Comparison of ENCODE assay signal across 1 cellular context in the genomic region with DNA sequence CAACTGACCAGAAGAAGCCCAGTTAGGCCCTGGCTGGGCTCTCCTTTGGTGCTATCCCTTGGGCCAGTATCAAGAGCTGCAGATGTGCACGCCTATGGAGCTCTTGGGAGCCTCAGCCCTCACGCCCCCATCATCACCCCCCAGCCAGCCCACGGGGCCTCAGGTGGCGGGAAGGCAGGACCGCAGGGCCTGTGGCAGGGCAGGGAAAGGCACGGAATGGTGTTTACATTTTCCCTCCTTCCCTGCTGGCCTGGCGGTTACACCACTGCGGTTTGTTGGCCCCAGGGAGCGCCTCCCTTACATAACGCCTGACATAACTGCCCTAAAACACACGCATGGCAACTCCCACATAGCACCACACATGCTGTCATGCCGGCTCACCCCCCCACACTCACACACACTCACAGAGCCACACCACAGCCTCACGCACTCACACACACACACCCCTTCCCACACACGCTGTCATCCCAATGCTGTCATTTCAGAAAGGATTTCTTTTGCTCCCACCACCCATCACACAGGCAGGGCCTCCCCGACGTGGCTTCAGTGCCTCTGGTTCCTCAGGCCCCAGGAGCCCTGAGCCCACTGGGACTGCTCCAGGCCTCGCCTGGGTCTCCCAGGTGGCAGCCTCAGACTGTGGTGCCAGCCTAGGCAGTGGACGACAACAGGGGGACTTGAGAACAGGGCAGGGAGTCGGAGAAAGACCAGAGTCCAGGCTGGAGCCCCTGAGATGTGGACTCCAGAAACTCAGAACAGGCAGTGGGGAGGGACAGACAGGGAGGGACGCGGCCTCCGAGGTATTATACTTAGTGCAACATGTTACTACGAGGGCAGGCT.
TF ChIP-seq lines count a peak whose summit lies in the region.

No MANE protein-coding gene starts in this region.

TF ChIP-seq in HepG2, 621 proteins besides CTCF, POLR2A, EP300 and RAD21 (continued from another document and continues in another):
- TF ChIP-seq, protein P1, sequence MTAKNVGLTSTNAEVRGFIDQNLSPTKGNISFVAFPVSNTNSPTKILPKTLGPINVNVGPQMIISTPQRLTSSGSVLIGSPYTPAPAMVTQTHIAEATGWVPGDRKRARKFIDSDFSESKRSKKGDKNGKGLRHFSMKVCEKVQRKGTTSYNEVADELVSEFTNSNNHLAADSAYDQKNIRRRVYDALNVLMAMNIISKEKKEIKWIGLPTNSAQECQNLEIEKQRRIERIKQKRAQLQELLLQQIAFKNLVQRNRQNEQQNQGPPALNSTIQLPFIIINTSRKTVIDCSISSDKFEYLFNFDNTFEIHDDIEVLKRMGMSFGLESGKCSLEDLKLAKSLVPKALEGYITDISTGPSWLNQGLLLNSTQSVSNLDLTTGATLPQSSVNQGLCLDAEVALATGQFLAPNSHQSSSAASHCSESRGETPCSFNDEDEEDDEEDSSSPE (CRISPR knock-in tag; IDR thresholded peaks at IDR 0.05), result peak; percentile 92
- TF ChIP-seq ZNF777 (CRISPR knock-in tag; IDR thresholded peaks at IDR 0.05), result peak; percentile 64
- TF ChIP-seq ZNF546 (CRISPR knock-in tag; conservative IDR thresholded peaks at IDR 0.05), result peak; percentile 87; the same call in 1 of the 2 replicates
- TF ChIP-seq, protein P2, sequence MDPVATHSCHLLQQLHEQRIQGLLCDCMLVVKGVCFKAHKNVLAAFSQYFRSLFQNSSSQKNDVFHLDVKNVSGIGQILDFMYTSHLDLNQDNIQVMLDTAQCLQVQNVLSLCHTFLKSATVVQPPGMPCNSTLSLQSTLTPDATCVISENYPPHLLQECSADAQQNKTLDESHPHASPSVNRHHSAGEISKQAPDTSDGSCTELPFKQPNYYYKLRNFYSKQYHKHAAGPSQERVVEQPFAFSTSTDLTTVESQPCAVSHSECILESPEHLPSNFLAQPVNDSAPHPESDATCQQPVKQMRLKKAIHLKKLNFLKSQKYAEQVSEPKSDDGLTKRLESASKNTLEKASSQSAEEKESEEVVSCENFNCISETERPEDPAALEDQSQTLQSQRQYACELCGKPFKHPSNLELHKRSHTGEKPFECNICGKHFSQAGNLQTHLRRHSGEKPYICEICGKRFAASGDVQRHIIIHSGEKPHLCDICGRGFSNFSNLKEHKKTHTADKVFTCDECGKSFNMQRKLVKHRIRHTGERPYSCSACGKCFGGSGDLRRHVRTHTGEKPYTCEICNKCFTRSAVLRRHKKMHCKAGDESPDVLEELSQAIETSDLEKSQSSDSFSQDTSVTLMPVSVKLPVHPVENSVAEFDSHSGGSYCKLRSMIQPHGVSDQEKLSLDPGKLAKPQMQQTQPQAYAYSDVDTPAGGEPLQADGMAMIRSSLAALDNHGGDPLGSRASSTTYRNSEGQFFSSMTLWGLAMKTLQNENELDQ (CRISPR knock-in tag; IDR thresholded peaks at IDR 0.05; ENCODE audit: borderline replicate concordance), result no peak
- TF ChIP-seq ATF2 (CRISPR knock-in tag; IDR thresholded peaks at IDR 0.05), result peak; percentile 76; the same call in 1 of the 2 replicates
- TF ChIP-seq GZF1 (CRISPR knock-in tag; IDR thresholded peaks at IDR 0.05), result peak; percentile 74; the same call in 1 of the 2 replicates
- peak; percentile 93 for TF ChIP-seq EED (CRISPR knock-in tag; IDR thresholded peaks at IDR 0.05)
- TF ChIP-seq ZNF83 (CRISPR knock-in tag; IDR thresholded peaks at IDR 0.05; ENCODE audit: borderline replicate concordance), result 0 out of 2 replicates have a peak, but pooled peaks have one; percentile 21
- TF ChIP-seq ZFP90 (CRISPR knock-in tag; IDR thresholded peaks at IDR 0.05; ENCODE audit: borderline replicate concordance), result peak; percentile 96
- peak; percentile 96 for TF ChIP-seq ZNF749 (CRISPR knock-in tag; IDR thresholded peaks at IDR 0.05; ENCODE audit: borderline replicate concordance)
- no peak for TF ChIP-seq ZNF3 (CRISPR knock-in tag; IDR thresholded peaks at IDR 0.05)
- peak; percentile 43; the same call in 1 of the 2 replicates for TF ChIP-seq ZNF678 (CRISPR knock-in tag; IDR thresholded peaks at IDR 0.05)
- TF ChIP-seq, protein P3, sequence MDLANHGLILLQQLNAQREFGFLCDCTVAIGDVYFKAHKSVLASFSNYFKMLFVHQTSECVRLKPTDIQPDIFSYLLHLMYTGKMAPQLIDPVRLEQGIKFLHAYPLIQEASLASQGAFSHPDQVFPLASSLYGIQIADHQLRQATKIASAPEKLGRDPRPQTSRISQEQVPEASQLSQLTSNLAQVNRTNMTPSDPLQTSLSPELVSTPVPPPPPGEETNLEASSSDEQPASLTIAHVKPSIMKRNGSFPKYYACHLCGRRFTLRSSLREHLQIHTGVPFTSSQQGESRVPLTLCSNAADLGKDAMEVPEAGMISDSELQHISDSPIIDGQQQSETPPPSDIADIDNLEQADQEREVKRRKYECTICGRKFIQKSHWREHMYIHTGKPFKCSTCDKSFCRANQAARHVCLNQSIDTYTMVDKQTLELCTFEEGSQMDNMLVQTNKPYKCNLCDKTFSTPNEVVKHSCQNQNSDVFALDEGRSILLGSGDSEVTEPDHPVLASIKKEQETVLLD (CRISPR knock-in tag; IDR thresholded peaks at IDR 0.05; ENCODE audit: low read depth), result peak; percentile 57; the same call in 1 of the 2 replicates
- TF ChIP-seq SRY (CRISPR knock-in tag; IDR thresholded peaks at IDR 0.05), result no peak; the same call in 1 of the 2 replicates
- TF ChIP-seq, protein P4, sequence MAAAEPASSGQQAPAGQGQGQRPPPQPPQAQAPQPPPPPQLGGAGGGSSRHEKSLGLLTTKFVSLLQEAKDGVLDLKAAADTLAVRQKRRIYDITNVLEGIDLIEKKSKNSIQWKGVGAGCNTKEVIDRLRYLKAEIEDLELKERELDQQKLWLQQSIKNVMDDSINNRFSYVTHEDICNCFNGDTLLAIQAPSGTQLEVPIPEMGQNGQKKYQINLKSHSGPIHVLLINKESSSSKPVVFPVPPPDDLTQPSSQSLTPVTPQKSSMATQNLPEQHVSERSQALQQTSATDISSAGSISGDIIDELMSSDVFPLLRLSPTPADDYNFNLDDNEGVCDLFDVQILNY (CRISPR knock-in tag; conservative IDR thresholded peaks at IDR 0.05), result peak; percentile 85; the same call in 1 of the 2 replicates
- no peak for TF ChIP-seq DDIT3 (CRISPR knock-in tag; IDR thresholded peaks at IDR 0.05)
- no peak for TF ChIP-seq RARG (CRISPR knock-in tag; IDR thresholded peaks at IDR 0.05; ENCODE audit: low read depth)
- TF ChIP-seq SYNCRIP (IDR thresholded peaks at IDR 0.05; ENCODE audit: insufficient read depth, low read depth, low read length), result no peak
- 0 out of 2 replicates have a peak, but pooled peaks have one; percentile 54 for TF ChIP-seq RCOR2 (CRISPR knock-in tag; IDR thresholded peaks at IDR 0.05)
- peak; percentile 91 for TF ChIP-seq YEATS4 (CRISPR knock-in tag; IDR thresholded peaks at IDR 0.05; ENCODE audit: borderline replicate concordance)
- TF ChIP-seq NFKBIZ (CRISPR knock-in tag; IDR thresholded peaks at IDR 0.05), result 0 out of 2 replicates have a peak, but pooled peaks have one; percentile 80
- TF ChIP-seq ZNF709 (CRISPR knock-in tag; IDR thresholded peaks at IDR 0.05), result 0 out of 2 replicates have a peak, but pooled peaks have one; percentile 89
- peak; percentile 88 for TF ChIP-seq FOXK2 (IDR thresholded peaks at IDR 0.05)
- TF ChIP-seq MAFG (CRISPR knock-in tag; IDR thresholded peaks at IDR 0.05), result no peak
- TF ChIP-seq ZNF747 (CRISPR knock-in tag; IDR thresholded peaks at IDR 0.05; ENCODE audit: borderline replicate concordance), result peak; percentile 88; the same call in 1 of the 2 replicates
- TF ChIP-seq SATB2 (CRISPR knock-in tag; IDR thresholded peaks at IDR 0.05), result no peak
- TF ChIP-seq ZBTB1 (CRISPR knock-in tag; IDR thresholded peaks at IDR 0.05; ENCODE audit: borderline replicate concordance), result no peak
- TF ChIP-seq ZNF772 (CRISPR knock-in tag; IDR thresholded peaks at IDR 0.05), result peak; percentile 98
- peak; percentile 89 for TF ChIP-seq ZNF331 (CRISPR knock-in tag; IDR thresholded peaks at IDR 0.05)
- TF ChIP-seq TAF1 (CRISPR knock-in tag; IDR thresholded peaks at IDR 0.05), result no peak
- peak; percentile 64; the same call in 1 of the 2 replicates for TF ChIP-seq ZNF12 (CRISPR knock-in tag; IDR thresholded peaks at IDR 0.05)
- peak; percentile 88; the same call in 1 of the 2 replicates for TF ChIP-seq ZNF557 (CRISPR knock-in tag; IDR thresholded peaks at IDR 0.05)
- no peak for TF ChIP-seq ZNF530 (CRISPR knock-in tag; IDR thresholded peaks at IDR 0.05; ENCODE audit: low read depth)
- no peak for TF ChIP-seq FOXP1 (IDR thresholded peaks at IDR 0.05)
- TF ChIP-seq FOXP1 (CRISPR knock-in tag; IDR thresholded peaks at IDR 0.05), result peak; percentile 83
- TF ChIP-seq MYC (CRISPR knock-in tag; IDR thresholded peaks at IDR 0.05; ENCODE audit: borderline replicate concordance), result peak; percentile 87; the same call in 1 of the 2 replicates
- peak; percentile 99 for TF ChIP-seq KDM5B (CRISPR knock-in tag; IDR thresholded peaks at IDR 0.05; ENCODE audit: borderline replicate concordance)
- TF ChIP-seq ZNF589 (CRISPR knock-in tag; conservative IDR thresholded peaks at IDR 0.05), result peak; percentile 76; the same call in 1 of the 2 replicates
- peak; percentile 61; the same call in 1 of the 2 replicates for TF ChIP-seq HMG20B (CRISPR knock-in tag; conservative IDR thresholded peaks at IDR 0.05)
- TF ChIP-seq AGO1 (IDR thresholded peaks at IDR 0.05; ENCODE audit: low read depth, low read length, poor library complexity, severe bottlenecking), result no peak
- TF ChIP-seq, protein P5, sequence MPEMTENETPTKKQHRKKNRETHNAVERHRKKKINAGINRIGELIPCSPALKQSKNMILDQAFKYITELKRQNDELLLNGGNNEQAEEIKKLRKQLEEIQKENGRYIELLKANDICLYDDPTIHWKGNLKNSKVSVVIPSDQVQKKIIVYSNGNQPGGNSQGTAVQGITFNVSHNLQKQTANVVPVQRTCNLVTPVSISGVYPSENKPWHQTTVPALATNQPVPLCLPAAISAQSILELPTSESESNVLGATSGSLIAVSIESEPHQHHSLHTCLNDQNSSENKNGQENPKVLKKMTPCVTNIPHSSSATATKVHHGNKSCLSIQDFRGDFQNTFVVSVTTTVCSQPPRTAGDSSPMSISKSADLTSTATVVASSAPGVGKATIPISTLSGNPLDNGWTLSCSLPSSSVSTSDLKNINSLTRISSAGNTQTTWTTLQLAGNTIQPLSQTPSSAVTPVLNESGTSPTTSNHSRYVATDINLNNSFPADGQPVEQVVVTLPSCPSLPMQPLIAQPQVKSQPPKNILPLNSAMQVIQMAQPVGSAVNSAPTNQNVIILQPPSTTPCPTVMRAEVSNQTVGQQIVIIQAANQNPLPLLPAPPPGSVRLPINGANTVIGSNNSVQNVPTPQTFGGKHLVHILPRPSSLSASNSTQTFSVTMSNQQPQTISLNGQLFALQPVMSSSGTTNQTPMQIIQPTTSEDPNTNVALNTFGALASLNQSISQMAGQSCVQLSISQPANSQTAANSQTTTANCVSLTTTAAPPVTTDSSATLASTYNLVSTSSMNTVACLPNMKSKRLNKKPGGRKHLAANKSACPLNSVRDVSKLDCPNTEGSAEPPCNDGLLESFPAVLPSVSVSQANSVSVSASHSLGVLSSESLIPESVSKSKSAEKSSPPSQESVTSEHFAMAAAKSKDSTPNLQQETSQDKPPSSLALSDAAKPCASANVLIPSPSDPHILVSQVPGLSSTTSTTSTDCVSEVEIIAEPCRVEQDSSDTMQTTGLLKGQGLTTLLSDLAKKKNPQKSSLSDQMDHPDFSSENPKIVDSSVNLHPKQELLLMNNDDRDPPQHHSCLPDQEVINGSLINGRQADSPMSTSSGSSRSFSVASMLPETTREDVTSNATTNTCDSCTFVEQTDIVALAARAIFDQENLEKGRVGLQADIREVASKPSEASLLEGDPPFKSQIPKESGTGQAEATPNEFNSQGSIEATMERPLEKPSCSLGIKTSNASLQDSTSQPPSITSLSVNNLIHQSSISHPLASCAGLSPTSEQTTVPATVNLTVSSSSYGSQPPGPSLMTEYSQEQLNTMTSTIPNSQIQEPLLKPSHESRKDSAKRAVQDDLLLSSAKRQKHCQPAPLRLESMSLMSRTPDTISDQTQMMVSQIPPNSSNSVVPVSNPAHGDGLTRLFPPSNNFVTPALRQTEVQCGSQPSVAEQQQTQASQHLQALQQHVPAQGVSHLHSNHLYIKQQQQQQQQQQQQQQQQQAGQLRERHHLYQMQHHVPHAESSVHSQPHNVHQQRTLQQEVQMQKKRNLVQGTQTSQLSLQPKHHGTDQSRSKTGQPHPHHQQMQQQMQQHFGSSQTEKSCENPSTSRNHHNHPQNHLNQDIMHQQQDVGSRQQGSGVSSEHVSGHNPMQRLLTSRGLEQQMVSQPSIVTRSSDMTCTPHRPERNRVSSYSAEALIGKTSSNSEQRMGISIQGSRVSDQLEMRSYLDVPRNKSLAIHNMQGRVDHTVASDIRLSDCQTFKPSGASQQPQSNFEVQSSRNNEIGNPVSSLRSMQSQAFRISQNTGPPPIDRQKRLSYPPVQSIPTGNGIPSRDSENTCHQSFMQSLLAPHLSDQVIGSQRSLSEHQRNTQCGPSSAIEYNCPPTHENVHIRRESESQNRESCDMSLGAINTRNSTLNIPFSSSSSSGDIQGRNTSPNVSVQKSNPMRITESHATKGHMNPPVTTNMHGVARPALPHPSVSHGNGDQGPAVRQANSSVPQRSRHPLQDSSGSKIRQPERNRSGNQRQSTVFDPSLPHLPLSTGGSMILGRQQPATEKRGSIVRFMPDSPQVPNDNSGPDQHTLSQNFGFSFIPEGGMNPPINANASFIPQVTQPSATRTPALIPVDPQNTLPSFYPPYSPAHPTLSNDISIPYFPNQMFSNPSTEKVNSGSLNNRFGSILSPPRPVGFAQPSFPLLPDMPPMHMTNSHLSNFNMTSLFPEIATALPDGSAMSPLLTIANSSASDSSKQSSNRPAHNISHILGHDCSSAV (CRISPR knock-in tag; IDR thresholded peaks at IDR 0.05; ENCODE audit: borderline replicate concordance), result no peak
- TF ChIP-seq, protein P6, sequence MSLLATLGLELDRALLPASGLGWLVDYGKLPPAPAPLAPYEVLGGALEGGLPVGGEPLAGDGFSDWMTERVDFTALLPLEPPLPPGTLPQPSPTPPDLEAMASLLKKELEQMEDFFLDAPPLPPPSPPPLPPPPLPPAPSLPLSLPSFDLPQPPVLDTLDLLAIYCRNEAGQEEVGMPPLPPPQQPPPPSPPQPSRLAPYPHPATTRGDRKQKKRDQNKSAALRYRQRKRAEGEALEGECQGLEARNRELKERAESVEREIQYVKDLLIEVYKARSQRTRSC (CRISPR knock-in tag; IDR thresholded peaks at IDR 0.05; ENCODE audit: low read depth), result peak; percentile 92
- no peak; the same call in 1 of the 2 replicates for TF ChIP-seq ZNF460 (CRISPR knock-in tag; IDR thresholded peaks at IDR 0.05; ENCODE audit: borderline replicate concordance)
- no peak; the same call in 1 of the 2 replicates for TF ChIP-seq ZNF251 (CRISPR knock-in tag; IDR thresholded peaks at IDR 0.05)
- TF ChIP-seq ZNF562 (CRISPR knock-in tag; IDR thresholded peaks at IDR 0.05; ENCODE audit: borderline replicate concordance), result no peak
- peak; percentile 74; the same call in 1 of the 2 replicates for TF ChIP-seq ADNP (CRISPR knock-in tag; IDR thresholded peaks at IDR 0.05)
